8 cellular contexts compared by ENCODE assay signal in the genomic region with DNA sequence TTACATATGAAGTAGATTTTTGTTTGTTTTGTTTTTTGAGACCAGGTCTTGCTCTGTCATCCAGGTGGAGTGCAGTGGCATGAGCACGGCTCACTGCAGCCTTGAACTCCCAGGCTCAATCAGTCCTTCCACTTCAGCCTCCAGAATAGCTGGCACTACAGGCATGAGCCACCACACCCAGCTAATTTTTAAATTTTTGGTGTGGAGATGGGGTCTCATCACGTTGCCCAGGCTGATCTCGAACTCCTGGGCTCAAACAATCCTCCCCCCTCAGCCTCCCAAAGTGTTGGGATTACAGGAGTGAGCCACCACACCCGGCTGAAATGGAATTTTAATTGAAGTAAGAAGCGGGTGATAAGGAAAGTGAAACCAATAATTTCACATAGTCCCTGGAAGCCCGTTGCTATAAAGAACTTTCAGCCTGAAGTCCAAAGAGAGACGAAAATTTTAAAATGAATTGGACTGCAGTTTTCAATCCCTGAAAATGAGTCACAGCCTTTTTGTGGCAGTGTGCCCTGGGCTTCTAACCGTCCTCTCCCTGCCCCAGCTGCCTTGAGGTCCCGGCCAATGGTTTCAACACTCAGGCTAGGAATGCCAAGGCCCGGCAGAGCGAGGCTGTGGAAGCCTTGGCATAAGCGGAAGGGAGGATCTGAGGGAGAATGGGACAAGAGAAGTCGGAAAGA. TPM values are rescaled to one million over a fixed set of nuclear protein-coding genes. Genes with fewer than 3 reads are reported as not detected.
A peak's percentile ranks its signal among the peaks of the same experiment; 100 is the strongest.
DNase-seq lines count a peak whose midpoint lies in the region; ATAC-seq and TF ChIP-seq lines count a peak whose summit lies in the region.
"Had no signal": no experiment of that assay in that cellular context is flagged by ENCODE, and none has a peak within 500 bp of the region (broad histone marks: within the 10 kb centered on the region; RNA-seq: fewer than 3 reads in every experiment).

No MANE protein-coding gene starts in this region.

- H3K27ac Mint-ChIP-seq in type B pancreatic cell, result peak overlapping the region; percentile 39

- no peaks in the 10 kb centered on the region for H3K9me3 Mint-ChIP-seq in type B pancreatic cell

- peaks cover 0 to 9% (median 0%) of the 10 kb centered on the region in 4 donors for H3K4me1 ChIP-seq in right lobe of liver

- H3K9me3 ChIP-seq in right lobe of liver, result no peaks in the 10 kb centered on the region

- H3K36me3 ChIP-seq in right lobe of liver, result no peaks in the 10 kb centered on the region

- peak; percentile 89 to 97 (median 92) for ATAC-seq in right lobe of liver
- ATAC-seq in GM18511 (IDR thresholded peaks at IDR 0.05; ENCODE audit: unreplicated experiment), result no peak
- no peak for ATAC-seq in HG03442 (IDR thresholded peaks at IDR 0.05; ENCODE audit: unreplicated experiment)

- TF ChIP-seq CTCF in cardiac fibroblast (IDR thresholded peaks at IDR 0.05; ENCODE audit: low read depth, low read length), result no peak
- TF ChIP-seq CTCF in right lobe of liver (IDR thresholded peaks at IDR 0.05), result no peak
- TF ChIP-seq CTCF in type B pancreatic cell (conservative IDR thresholded peaks at IDR 0.05), result no peak

- 19% methylated on average over 13 of the region's 13 CpGs for WGBS in right lobe of liver (ENCODE audit: insufficient coverage, low coverage, low lambda C conversion rate, missing lambda C conversion rate)

- H3K36me3 Mint-ChIP-seq in type B pancreatic cell, result no peaks in the 10 kb centered on the region

- DNase-seq in LHCN-M2 (ENCODE audit: low read depth) (peak; percentile 93), cardiac fibroblast (ENCODE audit: low read depth in 2 of 2) (peak; percentile 90 to 96), right lobe of liver (peak; percentile 78 to 87 (median 78)), type B pancreatic cell (ENCODE audit: extremely low spot score, unreplicated experiment) (no peak), germinal center (ENCODE audit: low spot score) (no peak)
- DNase-seq: SHP77 treated with DMSO at 0.1 percent for 48 hours had no signal

- intact Hi-C loops in right lobe of liver (cut with DNase I), result no loop called here

- peaks cover 46% of the 10 kb centered on the region for H3K27me3 Mint-ChIP-seq in type B pancreatic cell

- peak overlapping the region; percentile 22 to 29 for H3K4me3 ChIP-seq in cardiac fibroblast (replicated peaks in 1 of 2; ENCODE audit: low read depth in 2 of 2, low read length in 2 of 2)
- peak overlapping the region; percentile 9 to 22 (median 20) for H3K4me3 ChIP-seq in right lobe of liver

- peak overlapping the region in 2 of 3 donors; percentile 42 to 58 for H3K27ac ChIP-seq in right lobe of liver

- no peaks in the 10 kb centered on the region for H3K27me3 ChIP-seq in right lobe of liver

- H3K4me1 Mint-ChIP-seq in type B pancreatic cell (ENCODE audit: unreplicated experiment), result peaks cover 7% of the 10 kb centered on the region

- no peak for TF ChIP-seq POLR2A in right lobe of liver (IDR thresholded peaks at IDR 0.05)

- no peak overlapping the region for H3K4me3 Mint-ChIP-seq in type B pancreatic cell

RNA-seq across cellular contexts. Expression of a gene that starts 0.8 kb away (rescaled TPM):
- total RNA-seq in LHCN-M2 (2014; rRNA removed) (1.3 and 2.8 TPM in 2 replicates), right lobe of liver (not detected), type B pancreatic cell (ENCODE audit: low replicate concordance) (1.2 TPM in 1 of 2 replicates, not detected in the other)
- 1.3 TPM for polyA plus RNA-seq in LHCN-M2 (2012)

RNA-seq across cellular contexts. Expression of a gene that starts 25.8 kb away (rescaled TPM):
- total RNA-seq in LHCN-M2 (2014; rRNA removed) (1.2 and 1.3 TPM in 2 replicates), right lobe of liver (not detected), type B pancreatic cell (ENCODE audit: low replicate concordance) (0.53 and 2.1 TPM in 2 replicates)
- 2.4 TPM for polyA plus RNA-seq in LHCN-M2 (2012)

RNA-seq across cellular contexts. Expression of a gene that starts 33.0 kb away (rescaled TPM):
- total RNA-seq in LHCN-M2 (2014; rRNA removed) (46.6 and 50.9 TPM in 2 replicates), right lobe of liver (10 to 100 TPM in 1 of 6 experiments, 1 to 10 TPM in 5; 6.8 to 11.1 (median 9.3) TPM), type B pancreatic cell (ENCODE audit: low replicate concordance) (56.6 and 66.4 TPM in 2 replicates)
- 12.6 TPM for polyA plus RNA-seq in LHCN-M2 (2012)

RNA-seq across cellular contexts. Expression of a gene that starts 44.7 kb away (rescaled TPM):
- total RNA-seq in LHCN-M2 (2014; rRNA removed), result 7.6 and 8.1 TPM in 2 replicates
- polyA plus RNA-seq in LHCN-M2 (2012), result 10.8 TPM
- 1 to 10 TPM in 1 of 6 experiments, under 1 TPM in 5; 0.20 to 1.1 (median 0.26) TPM for total RNA-seq in right lobe of liver
- total RNA-seq in type B pancreatic cell (ENCODE audit: low replicate concordance), result 1.4 TPM in 1 of 2 replicates, not detected in the other

Comparison
In these comparisons a context has a peak if more than half of its experiments do, and no peak if none do; other contexts are left out.
1. DNase-seq: peak in LHCN-M2 (single experiment), cardiac fibroblast (2 of 2) and right lobe of liver (3 of 3); none in type B pancreatic cell (single experiment) and germinal center (single experiment).
2. ATAC-seq: peak in right lobe of liver (4 of 4); none in GM18511 (single experiment) and HG03442 (single experiment).